ENCODE assay signal across 22 cellular contexts in the genomic region with DNA sequence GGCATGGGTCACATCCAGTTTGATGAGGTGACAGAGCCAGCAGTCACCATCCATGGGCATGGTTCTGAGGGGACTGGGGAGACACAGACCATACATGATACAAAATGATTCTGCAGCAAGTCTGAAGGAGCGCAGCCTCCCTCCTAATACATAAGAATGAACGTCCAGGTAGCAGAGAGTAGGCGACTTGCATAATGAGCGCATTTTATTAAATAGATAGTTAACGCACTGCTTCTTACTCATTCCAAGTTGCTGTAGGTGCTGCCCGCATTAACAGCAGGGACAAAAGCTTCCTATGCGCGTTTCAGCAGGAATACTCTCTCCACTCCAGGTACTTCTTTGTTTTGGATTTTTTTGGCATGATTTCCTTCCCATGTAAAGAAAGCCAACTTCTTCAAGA.
DNase-seq lines count a peak whose midpoint lies in the region; ATAC-seq, FAIRE-seq and TF ChIP-seq lines count a peak whose summit lies in the region.
"Had no signal": no experiment of that assay in that cellular context is flagged by ENCODE, and none has a peak within 500 bp of the region (broad histone marks: within the 10 kb centered on the region; RNA-seq: fewer than 3 reads in every experiment).

No MANE protein-coding gene starts in this region.

- in situ Hi-C loops in GM12878 (cut with MboI) = no loop called here

- H3K27me3 Mint-ChIP-seq in Caco-2 (ENCODE audit: insufficient read depth, unreplicated experiment) = no peaks in the 10 kb centered on the region

- no peaks in the 10 kb centered on the region for H3K4me1 Mint-ChIP-seq in Caco-2 (ENCODE audit: low read depth, unreplicated experiment)

- WGBS in GM12878 (ENCODE audit: insufficient coverage, insufficient replicate concordance, low lambda C conversion rate, missing lambda C conversion rate) = 99% methylated on average over 8 of the region's 8 CpGs

- H3K4me3 ChIP-seq in Caco-2 (ENCODE audit: low read depth, low read length) (no peak overlapping the region), HCT116 (replicated peaks in 1 of 2; ENCODE audit: low read depth in 1 of 2, low read length in 2 of 2) (no peak overlapping the region), GM12878 (no peak overlapping the region)
- H3K4me3 ChIP-seq: BLaER1 treated with 17β-estradiol and CSF1 and Interleukin-3, amounts not matched to agents 10 nM and 100 nM had no signal

- H3K36me3 Mint-ChIP-seq in Caco-2 (ENCODE audit: insufficient read depth, unreplicated experiment) = peaks cover 78% of the 10 kb centered on the region

- H3K27ac ChIP-seq in HCT116 (ENCODE audit: low read depth, low read length) (no peak overlapping the region), GM12878 (ENCODE audit: control insufficient read depth, insufficient read depth) (no peak overlapping the region)
- H3K27ac ChIP-seq: BLaER1 treated with 17β-estradiol and CSF1 and Interleukin-3, amounts not matched to agents 10 nM and 100 nM; HL-60 had no signal

- H2AFZ ChIP-seq in HCT116 (ENCODE audit: low read depth, low read length, poor library complexity, severe bottlenecking) (no peak overlapping the region), GM12878 (ENCODE audit: control insufficient read depth, low read depth, low read length) (no peak overlapping the region)

- no peaks in the 10 kb centered on the region; the same call in 1 of the 2 replicates for H3K36me3 ChIP-seq in Caco-2 (ENCODE audit: control insufficient read depth, insufficient read depth, low read length)
- H3K36me3 ChIP-seq in HCT116 (ENCODE audit: control insufficient read depth in 1 of 2, insufficient read depth in 2 of 2, low read length in 2 of 2) = no peaks in the 10 kb centered on the region; a peak in 1 of 4 replicates
- H3K36me3 ChIP-seq in GM12878 (ENCODE audit: control insufficient read depth in 2 of 2, insufficient read depth in 2 of 2, low read length in 1 of 2) = peaks cover 26 to 32% of the 10 kb centered on the region in 2 experiments

- H3K4me2 ChIP-seq in HCT116 (ENCODE audit: low read length) (no peak overlapping the region), GM12878 (ENCODE audit: control insufficient read depth, insufficient read depth) (no peak overlapping the region)
- H3K4me2 ChIP-seq: BLaER1 treated with 17β-estradiol and CSF1 and Interleukin-3, amounts not matched to agents 10 nM and 100 nM had no signal

- no peaks in the 10 kb centered on the region for H3K9me2 ChIP-seq in HCT116 (ENCODE audit: insufficient read depth)

- CTCF ChIA-PET in Caco-2 (lab: Charles Lee) = no interaction called here
- CTCF ChIA-PET in HCT116 (lab: Charles Lee) = no interaction called here
- CTCF ChIA-PET in GM12878 (lab: Yijun Ruan, JAX) = no interaction called here

- POLR2A ChIA-PET in Caco-2 (lab: Charles Lee) (no interaction called here), HCT116 (lab: Charles Lee) (no interaction called here), GM12878 (lab: Charles Lee) (no interaction called here)

- H3K9me3 ChIP-seq in Caco-2 (no peaks in the 10 kb centered on the region), HCT116 (ENCODE audit: control insufficient read depth in 1 of 2, insufficient read depth in 1 of 2, low read depth in 1 of 2, low read length in 2 of 2) (no peaks in the 10 kb centered on the region), GM12878 (replicated peaks; ENCODE audit: control insufficient read depth, insufficient read depth, low read length) (no peaks in the 10 kb centered on the region)
- H3K9me3 ChIP-seq: BLaER1 treated with 17β-estradiol and CSF1 and Interleukin-3, amounts not matched to agents 10 nM and 100 nM had no signal

- DNase-seq in Caco-2 = no peak
- DNase-seq in HCT116 (ENCODE audit: low read depth, low spot score) = no peak
- no peak for DNase-seq in GM12878 (ENCODE audit: low read depth, low spot score)
- peak; percentile 12 for DNase-seq in putamen (ENCODE audit: low spot score)
- no peak for DNase-seq in activated naive CD4-positive, alpha-beta T cell treated with anti-CD3 and anti-CD28 coated beads, Interleukin-2, amount 50 U/mL, for 16 hours
- DNase-seq: ACHN; CD8-positive, alpha-beta T cell; DMS53; GDM1; MV-4-11; NCI-H1105 treated with DMSO at 0.1 percent for 48 hours; NCI-H1694; NCI-H2081; NCI-H2171; NCI-H345; NCI-H524 treated with DMSO at 0.1 percent for 48 hours; NCI-H82; Right ventricle myocardium superior had no signal

- intact Hi-C loops in Caco-2 (cut with micrococcal nuclease; ENCODE audit: unreplicated experiment) = no loop called here
- intact Hi-C loops in HCT116 (cut with micrococcal nuclease) = no loop called here
- intact Hi-C loops in GM12878 (cut with micrococcal nuclease; ENCODE audit: unreplicated experiment) = no loop called here

- no peak for TF ChIP-seq RAD21 in HCT116 (IDR thresholded peaks at IDR 0.05; ENCODE audit: low read depth)
- no peak for TF ChIP-seq RAD21 in GM12878 (IDR thresholded peaks at IDR 0.05; ENCODE audit: insufficient read depth, low read depth, low read length)

- no peaks in the 10 kb centered on the region for H3K27me3 ChIP-seq in Caco-2 (replicated peaks; ENCODE audit: control insufficient read depth, insufficient read depth, low read length)
- no peaks in the 10 kb centered on the region for H3K27me3 ChIP-seq in HCT116 (ENCODE audit: insufficient read depth, low read length)
- H3K27me3 ChIP-seq in GM12878 (replicated peaks in 1 of 2; ENCODE audit: control insufficient read depth in 2 of 2, insufficient read depth in 2 of 2, low read length in 1 of 2) = no peaks in the 10 kb centered on the region
- H3K27me3 ChIP-seq: BLaER1 treated with 17β-estradiol and CSF1 and Interleukin-3, amounts not matched to agents 10 nM and 100 nM had no signal

- no peak overlapping the region for H3K9ac ChIP-seq in HCT116 (ENCODE audit: low read length)
- no peak overlapping the region for H3K9ac ChIP-seq in GM12878 (ENCODE audit: control insufficient read depth, insufficient read depth, low read length)
- H3K9ac ChIP-seq: BLaER1 treated with 17β-estradiol and CSF1 and Interleukin-3, amounts not matched to agents 10 nM and 100 nM had no signal

- H3K9me3 Mint-ChIP-seq in Caco-2 (ENCODE audit: unreplicated experiment) = no peaks in the 10 kb centered on the region
- H3K9me3 Mint-ChIP-seq: CD8-positive, alpha-beta T cell had no signal

- BruUV-seq in Caco-2 (replicated peaks; lab: Mats Ljungman, UMichigan) = TSS peak; percentile 97
- BruUV-seq in HCT116 (replicated peaks; lab: Mats Ljungman, UMichigan) = TSS peak; percentile 85
- TSS peak; percentile 83 for BruUV-seq in GM12878 (replicated peaks; lab: Mats Ljungman, UMichigan)

- no peak for TF ChIP-seq EP300 in GM12878 (IDR thresholded peaks at IDR 0.05; ENCODE audit: borderline replicate concordance in 1 of 2, control insufficient read depth in 1 of 2, low read depth in 2 of 2, low read length in 2 of 2)

- SMC1A ChIA-PET in GM12878 (lab: Charles Lee; ENCODE audit: uncharacterized antibody, unreplicated experiment) = no interaction called here

- ATAC-seq in HCT116 = no peak
- ATAC-seq in GM12878 = no peak
- ATAC-seq in HG03175 (IDR thresholded peaks at IDR 0.05; ENCODE audit: unreplicated experiment) = no peak
- no peak for ATAC-seq in HG02885 (IDR thresholded peaks at IDR 0.05; ENCODE audit: poor library complexity, unreplicated experiment)
- ATAC-seq: CD8-positive, alpha-beta T cell had no signal

- no peaks in the 10 kb centered on the region for H4K20me1 ChIP-seq in HCT116 (ENCODE audit: insufficient read depth)
- 0 out of 2 replicates have a peak, but pooled peaks cover 3% of the 10 kb centered on the region for H4K20me1 ChIP-seq in GM12878 (ENCODE audit: control insufficient read depth, insufficient read depth)

- no peak for FAIRE-seq in GM12878 (lab: Jason Lieb, UNC)

- H3K79me2 ChIP-seq in HCT116 (ENCODE audit: insufficient read depth, low read length) (no peaks in the 10 kb centered on the region), GM12878 (ENCODE audit: control insufficient read depth, insufficient read depth, low read length) (no peaks in the 10 kb centered on the region)

- no peak for TF ChIP-seq CTCF in Caco-2 (IDR thresholded peaks at IDR 0.05; ENCODE audit: insufficient read depth in 1 of 2, low read depth in 1 of 2, low read length in 1 of 2, severe bottlenecking in 1 of 2, unreplicated experiment in 1 of 2)
- TF ChIP-seq CTCF in HCT116 (IDR thresholded peaks at IDR 0.05 in 2 of 3, conservative IDR thresholded peaks at IDR 0.05 in 1 of 3; ENCODE audit: borderline replicate concordance in 1 of 3, insufficient read depth in 1 of 3, low read depth in 2 of 3, low read length in 2 of 3) = no peak
- no peak for TF ChIP-seq CTCF in GM12878 (IDR thresholded peaks at IDR 0.05 in 2 of 3, conservative IDR thresholded peaks at IDR 0.05 in 1 of 3; ENCODE audit: control insufficient read depth in 2 of 3, extremely low read depth in 1 of 3, insufficient read depth in 1 of 3, low read depth in 3 of 3, low read length in 3 of 3)

- no peak overlapping the region for H3K27ac Mint-ChIP-seq in Caco-2 (ENCODE audit: unreplicated experiment)
- H3K27ac Mint-ChIP-seq: CD8-positive, alpha-beta T cell had no signal

- H3K4me1 ChIP-seq in Caco-2 = no peaks in the 10 kb centered on the region
- H3K4me1 ChIP-seq in HCT116 (ENCODE audit: control insufficient read depth in 1 of 2, insufficient read depth in 2 of 2, low read length in 2 of 2) = no peaks in the 10 kb centered on the region
- H3K4me1 ChIP-seq in GM12878 (ENCODE audit: control insufficient read depth, insufficient read depth, low read length) = no peaks in the 10 kb centered on the region

- no peak overlapping the region for H3K4me3 Mint-ChIP-seq in Caco-2 (ENCODE audit: unreplicated experiment)
- H3K4me3 Mint-ChIP-seq: CD8-positive, alpha-beta T cell had no signal

- RAD21 ChIA-PET in HCT116 (lab: Charles Lee; ENCODE audit: low non-redundant PET in 1 of 2, low total read pairs in 2 of 2, uncharacterized antibody in 2 of 2, unreplicated experiment in 2 of 2) = no interaction called here
- RAD21 ChIA-PET in GM12878 (lab: Charles Lee; ENCODE audit: unreplicated experiment) = no interaction called here

- no peak for TF ChIP-seq POLR2A in HCT116 (IDR thresholded peaks at IDR 0.05; ENCODE audit: borderline replicate concordance, extremely low read depth, insufficient read depth, insufficient read length)
- TF ChIP-seq POLR2A in GM12878 (IDR thresholded peaks at IDR 0.05; ENCODE audit: low read depth, low read length) = no peak

TF ChIP-seq in HCT116, 20 proteins besides CTCF, POLR2A, EP300 and RAD21 (continues in another document):
- no peak for TF ChIP-seq CEBPB (IDR thresholded peaks at IDR 0.05; ENCODE audit: low read depth)
- TF ChIP-seq ZFX (IDR thresholded peaks at IDR 0.05) = no peak
- TF ChIP-seq TCF7L2 (IDR thresholded peaks at IDR 0.05; ENCODE audit: borderline replicate concordance, extremely low read depth, insufficient read depth, insufficient read length) = no peak
- TF ChIP-seq EZH2 (IDR thresholded peaks at IDR 0.05) = no peak
- TF ChIP-seq CBX3 (IDR thresholded peaks at IDR 0.05; ENCODE audit: low read depth) = no peak

TF ChIP-seq in GM12878, 131 proteins besides CTCF, POLR2A, EP300 and RAD21 (continues in another document):
- TF ChIP-seq ZNF207 (IDR thresholded peaks at IDR 0.05; ENCODE audit: borderline replicate concordance) (no peak), CHD2 (IDR thresholded peaks at IDR 0.05; ENCODE audit: borderline replicate concordance, low read depth, low read length) (no peak), MEF2A (IDR thresholded peaks at IDR 0.05; ENCODE audit: insufficient read depth, low read depth, low read length) (no peak), ESRRA (IDR thresholded peaks at IDR 0.05; ENCODE audit: low read length) (no peak)
